In the genomic region with DNA sequence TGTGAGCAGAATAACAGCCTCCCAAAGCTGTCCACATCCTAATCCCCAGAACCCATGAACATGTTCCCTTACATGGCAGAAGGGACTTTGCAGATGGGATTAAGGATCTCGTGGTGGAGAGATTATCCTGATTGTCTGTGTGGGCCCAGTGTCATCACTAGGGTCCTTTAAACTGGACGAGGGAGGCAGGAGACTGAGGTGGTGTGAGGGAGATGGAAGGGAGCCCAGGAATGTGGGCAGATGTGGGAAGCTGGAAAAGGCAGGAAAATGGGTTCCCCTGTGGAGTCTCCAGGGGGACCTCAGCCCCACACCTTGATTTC, we compare ENCODE assay signal across 1 cellular context.
TF ChIP-seq lines count a peak whose summit lies in the region.

No MANE protein-coding gene starts in this region.

TF ChIP-seq in A549, 52 proteins besides CTCF, POLR2A, EP300 and RAD21 (continued from another document):
- TF ChIP-seq, protein P1, sequence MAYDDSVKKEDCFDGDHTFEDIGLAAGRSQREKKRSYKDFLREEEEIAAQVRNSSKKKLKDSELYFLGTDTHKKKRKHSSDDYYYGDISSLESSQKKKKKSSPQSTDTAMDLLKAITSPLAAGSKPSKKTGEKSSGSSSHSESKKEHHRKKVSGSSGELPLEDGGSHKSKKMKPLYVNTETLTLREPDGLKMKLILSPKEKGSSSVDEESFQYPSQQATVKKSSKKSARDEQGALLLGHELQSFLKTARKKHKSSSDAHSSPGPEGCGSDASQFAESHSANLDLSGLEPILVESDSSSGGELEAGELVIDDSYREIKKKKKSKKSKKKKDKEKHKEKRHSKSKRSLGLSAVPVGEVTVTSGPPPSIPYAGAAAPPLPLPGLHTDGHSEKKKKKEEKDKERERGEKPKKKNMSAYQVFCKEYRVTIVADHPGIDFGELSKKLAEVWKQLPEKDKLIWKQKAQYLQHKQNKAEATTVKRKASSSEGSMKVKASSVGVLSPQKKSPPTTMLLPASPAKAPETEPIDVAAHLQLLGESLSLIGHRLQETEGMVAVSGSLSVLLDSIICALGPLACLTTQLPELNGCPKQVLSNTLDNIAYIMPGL (CRISPR knock-in tag; IDR thresholded peaks at IDR 0.05; ENCODE audit: borderline replicate concordance), result no peak
- TF ChIP-seq CHD4 (IDR thresholded peaks at IDR 0.05; ENCODE audit: borderline replicate concordance) (no peak), RFX5 (IDR thresholded peaks at IDR 0.05) (no peak), FOSL2 (IDR thresholded peaks at IDR 0.05) (no peak), FOSL2 (CRISPR knock-in tag; IDR thresholded peaks at IDR 0.05) (no peak), ZSCAN20 (CRISPR knock-in tag; IDR thresholded peaks at IDR 0.05) (no peak), KDM1A (IDR thresholded peaks at IDR 0.05; ENCODE audit: low read depth) (no peak), PHF8 (IDR thresholded peaks at IDR 0.05; ENCODE audit: borderline replicate concordance, low read depth) (no peak)
